Comparison of ENCODE assay signal across 8 cellular contexts in genomic region chr2:102619414-102620319, GRCh38. TPM values are rescaled to one million over a fixed set of nuclear protein-coding genes. Genes with fewer than 3 reads are reported as not detected.
DNase-seq lines count a peak whose midpoint lies in the region; ATAC-seq, FAIRE-seq and TF ChIP-seq lines count a peak whose summit lies in the region.

A gene with protein sequence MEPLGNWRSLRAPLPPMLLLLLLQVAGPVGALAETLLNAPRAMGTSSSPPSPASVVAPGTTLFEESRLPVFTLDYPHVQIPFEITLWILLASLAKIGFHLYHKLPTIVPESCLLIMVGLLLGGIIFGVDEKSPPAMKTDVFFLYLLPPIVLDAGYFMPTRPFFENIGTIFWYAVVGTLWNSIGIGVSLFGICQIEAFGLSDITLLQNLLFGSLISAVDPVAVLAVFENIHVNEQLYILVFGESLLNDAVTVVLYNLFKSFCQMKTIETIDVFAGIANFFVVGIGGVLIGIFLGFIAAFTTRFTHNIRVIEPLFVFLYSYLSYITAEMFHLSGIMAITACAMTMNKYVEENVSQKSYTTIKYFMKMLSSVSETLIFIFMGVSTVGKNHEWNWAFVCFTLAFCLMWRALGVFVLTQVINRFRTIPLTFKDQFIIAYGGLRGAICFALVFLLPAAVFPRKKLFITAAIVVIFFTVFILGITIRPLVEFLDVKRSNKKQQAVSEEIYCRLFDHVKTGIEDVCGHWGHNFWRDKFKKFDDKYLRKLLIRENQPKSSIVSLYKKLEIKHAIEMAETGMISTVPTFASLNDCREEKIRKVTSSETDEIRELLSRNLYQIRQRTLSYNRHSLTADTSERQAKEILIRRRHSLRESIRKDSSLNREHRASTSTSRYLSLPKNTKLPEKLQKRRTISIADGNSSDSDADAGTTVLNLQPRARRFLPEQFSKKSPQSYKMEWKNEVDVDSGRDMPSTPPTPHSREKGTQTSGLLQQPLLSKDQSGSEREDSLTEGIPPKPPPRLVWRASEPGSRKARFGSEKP (plus strand): TSS chr2:102619553. CDS start chr2:102619849, 296 bp downstream.

- intact Hi-C loops in heart left ventricle (cut with DNase I) = loop anchor here in 7 of 10 donors (5.0 to 10.0 kb wide), 3 partner anchors 95 to 147 kb away; partner anchors contain the start of gene SLC9A4 (in 7 of the 7)
- intact Hi-C loops in posterior vena cava (cut with DNase I) = no loop called here

- ATAC-seq in HG02938 (IDR thresholded peaks at IDR 0.05; ENCODE audit: unreplicated experiment) (peak; percentile 6), heart left ventricle (peak in 3 of 4 donors; percentile 44 to 84 (median 81)), GM19467 (IDR thresholded peaks at IDR 0.05; ENCODE audit: unreplicated experiment) (no peak), HG02981 (IDR thresholded peaks at IDR 0.05; ENCODE audit: unreplicated experiment) (no peak)

- H3K36me3 ChIP-seq in heart left ventricle = no peaks in the 10 kb centered on the region

- WGBS in heart left ventricle, 4 donors = 3 to 17% (median 5%) methylated on average over 13 to 85 of the region's 85 CpGs

- peaks cover 0 to 17% (median 6%) of the 10 kb centered on the region in 12 donors for H3K4me1 ChIP-seq in heart left ventricle

- TF ChIP-seq CTCF in C4-2B (conservative IDR thresholded peaks at IDR 0.05) (no peak; the same call in 1 of the 2 replicates), heart left ventricle (IDR thresholded peaks at IDR 0.05) (no peak)

- DNase-seq in activated CD8-positive, alpha-beta memory T cell treated with anti-CD3 and anti-CD28 coated beads, Interleukin-2, amount 50 U/mL, for 48 hours = peak; percentile 57
- DNase-seq in heart left ventricle (no peak), posterior vena cava (ENCODE audit: low spot score) (peak; percentile 76), HTR-8/SVneo (ENCODE audit: insufficient read length, low spot score) (no peak)

- peaks cover 13 to 84% (median 28%) of the 10 kb centered on the region in 9 donors for H3K27me3 ChIP-seq in heart left ventricle

- H3K4me3 ChIP-seq in heart left ventricle = peak within 1 kb of the TSS; percentile 26 to 61 (median 52)

- H3K9me3 ChIP-seq in heart left ventricle = no peaks in the 10 kb centered on the region

- no peak for TF ChIP-seq POLR2A in heart left ventricle (IDR thresholded peaks at IDR 0.05)

- FAIRE-seq in HTR-8/SVneo (lab: Jason Lieb, UNC) = no peak

- H3K27ac ChIP-seq in C4-2B (peak within 1 kb of the TSS; percentile 92), heart left ventricle (no peak within 1 kb of the TSS)

RNA-seq across cellular contexts. Expression of the gene that starts here (rescaled TPM):
- under 1 TPM in 7 of 9 donors, not detected in 2; 0.05 to 0.46 (median 0.15) TPM for total RNA-seq in heart left ventricle
- polyA plus RNA-seq in heart left ventricle = under 1 TPM; 0.03 to 0.08 TPM
- not detected for total RNA-seq in posterior vena cava

Comparison
In these comparisons a context has a peak if more than half of its experiments do, and no peak if none do; other contexts are left out.
1. Peak in ATAC-seq and H3K4me3 ChIP-seq in heart left ventricle; RNA of the gene not detected or under 1 TPM.
2. Peak in DNase-seq in posterior vena cava; RNA of the gene not detected or under 1 TPM.
3. intact Hi-C loops: an anchor here in heart left ventricle (5.0 to 10.0 kb wide); none called in posterior vena cava.